In genomic region chr11:17683378-17684161, GRCh38 we compare ENCODE assay signal across 2 cellular contexts.
TF ChIP-seq lines count a peak whose summit lies in the region.

No MANE protein-coding gene starts in this region.

TF ChIP-seq in K562, 482 proteins besides CTCF, POLR2A, EP300 and RAD21 (continued from another document):
- TF ChIP-seq, protein P1, sequence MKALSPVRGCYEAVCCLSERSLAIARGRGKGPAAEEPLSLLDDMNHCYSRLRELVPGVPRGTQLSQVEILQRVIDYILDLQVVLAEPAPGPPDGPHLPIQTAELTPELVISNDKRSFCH (CRISPR knock-in tag; IDR thresholded peaks at IDR 0.05), result no peak
- TF ChIP-seq, protein P1 (tag; IDR thresholded peaks at IDR 0.05), result no peak
- no peak for TF ChIP-seq TCF7 (IDR thresholded peaks at IDR 0.05; ENCODE audit: borderline replicate concordance)
- no peak for TF ChIP-seq ZNF253 (CRISPR knock-in tag; conservative IDR thresholded peaks at IDR 0.05)
- TF ChIP-seq BHLHE40 (IDR thresholded peaks at IDR 0.05; ENCODE audit: low read length), result no peak
- TF ChIP-seq EHMT2 (IDR thresholded peaks at IDR 0.05), result no peak

TF ChIP-seq in liver, 16 proteins besides CTCF, POLR2A, EP300 and RAD21 (continued from another document):
- TF ChIP-seq REST (IDR thresholded peaks at IDR 0.05) (no peak), SP1 (IDR thresholded peaks at IDR 0.05) (no peak), ZBTB33 (IDR thresholded peaks at IDR 0.05) (no peak), FOXA1 (IDR thresholded peaks at IDR 0.05) (no peak), NR2F2 (IDR thresholded peaks at IDR 0.05) (no peak), HNF4A (conservative IDR thresholded peaks at IDR 0.05) (peak in 1 of 2 donors; percentile 37), TAF1 (conservative IDR thresholded peaks at IDR 0.05) (no peak), RXRA (IDR thresholded peaks at IDR 0.05) (peak in 1 of 2 donors; percentile 59)
